Comparison of ENCODE assay signal across 14 cellular contexts in the genomic region with DNA sequence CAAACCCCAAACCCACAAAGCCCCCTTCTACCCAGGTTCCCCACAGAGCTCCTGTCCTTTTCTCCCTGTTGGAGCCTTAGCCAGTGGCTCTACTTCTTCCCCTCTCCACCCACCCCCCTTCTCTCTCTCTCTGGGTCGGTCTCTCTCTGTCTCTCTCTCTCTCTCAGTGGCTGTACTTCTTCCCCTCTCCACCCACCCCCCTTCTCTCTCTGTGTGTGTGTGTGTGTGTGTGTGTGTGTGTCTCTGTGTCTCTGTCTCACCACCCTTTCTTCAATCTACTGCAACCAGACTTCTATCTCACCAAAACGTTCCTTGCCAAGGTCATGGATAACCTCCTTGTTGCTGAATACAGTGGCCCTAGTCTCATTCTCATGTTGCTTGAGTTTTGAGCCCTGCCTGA. TPM values are rescaled to one million over a fixed set of nuclear protein-coding genes. Genes with fewer than 3 reads are reported as not detected.
A peak's percentile ranks its signal among the peaks of the same experiment; 100 is the strongest.
DNase-seq lines count a peak whose midpoint lies in the region; ATAC-seq and TF ChIP-seq lines count a peak whose summit lies in the region.
"Had no signal": no experiment of that assay in that cellular context is flagged by ENCODE, and none has a peak within 500 bp of the region (broad histone marks: within the 10 kb centered on the region; RNA-seq: fewer than 3 reads in every experiment).

No MANE protein-coding gene starts in this region.

- peak overlapping the region; percentile 7 for H3K4me3 Mint-ChIP-seq in activated CD4-positive, alpha-beta T cell treated with anti-CD3 and anti-CD28 coated beads for 36 hours
- peak overlapping the region; percentile 88 for H3K4me3 Mint-ChIP-seq in activated naive CD8-positive, alpha-beta T cell
- H3K4me3 Mint-ChIP-seq in natural killer cell: peak overlapping the region; percentile 92
- H3K4me3 Mint-ChIP-seq: nephron had no signal

- H3K4me3 ChIP-seq in HEK293 (ENCODE audit: low read depth, low read length) (no peak overlapping the region), upper lobe of right lung (no peak overlapping the region)

- H3K36me3 ChIP-seq in HEK293 (ENCODE audit: control insufficient read depth in 2 of 2, insufficient read depth in 1 of 2, low read length in 2 of 2): no peaks in the 10 kb centered on the region
- H3K36me3 ChIP-seq in upper lobe of right lung: no peaks in the 10 kb centered on the region

- POLR2A ChIA-PET in activated CD4-positive, alpha-beta T cell treated with anti-CD3 and anti-CD28 coated beads for 36 hours (lab: Charles Lee): interaction anchor here (0.6 to 1.7 kb wide), 3 partner anchors 21 to 107 kb away, joined by 3 to 11 read pairs (median 3); a partner anchor contains a TSS
- POLR2A ChIA-PET in HEK293 (lab: Yijun Ruan, JAX): interaction anchor here (1.0 kb wide), 1 partner anchor 13 kb away, joined by 4 read pairs; no protein-coding TSS in a partner anchor

- no peaks in the 10 kb centered on the region for H3K4me1 ChIP-seq in HEK293 (ENCODE audit: control insufficient read depth, insufficient read depth, low read length)
- H3K4me1 ChIP-seq in upper lobe of right lung: peaks cover 13% of the 10 kb centered on the region

- CTCF ChIA-PET in activated CD4-positive, alpha-beta T cell treated with anti-CD3 and anti-CD28 coated beads for 36 hours (lab: Charles Lee): interaction anchor here (0.8 to 10.4 kb wide), 13 partner anchors 9 to 391 kb away, joined by 3 to 346 read pairs (median 4); a partner anchor contains a TSS
- CTCF ChIA-PET in HEK293 (lab: Yijun Ruan, JAX): interaction anchor here (0.7 to 8.4 kb wide), 14 partner anchors 43 to 483 kb away, joined by 3 to 187 read pairs (median 8); a partner anchor contains a TSS

- H3K27me3 Mint-ChIP-seq in activated CD4-positive, alpha-beta T cell treated with anti-CD3 and anti-CD28 coated beads for 36 hours: no peaks in the 10 kb centered on the region
- H3K27me3 Mint-ChIP-seq in activated naive CD8-positive, alpha-beta T cell: no peaks in the 10 kb centered on the region
- no peaks in the 10 kb centered on the region for H3K27me3 Mint-ChIP-seq in natural killer cell (ENCODE audit: low read depth in 2 of 2)

- ATAC-seq in activated CD4-positive, alpha-beta T cell treated with anti-CD3 and anti-CD28 coated beads for 36 hours: peak; percentile 7
- no peak for ATAC-seq in natural killer cell
- no peak for ATAC-seq in upper lobe of right lung
- ATAC-seq: HepG2 had no signal

- peaks cover 5% of the 10 kb centered on the region for H3K36me3 Mint-ChIP-seq in activated CD4-positive, alpha-beta T cell treated with anti-CD3 and anti-CD28 coated beads for 36 hours (ENCODE audit: low read depth)
- peaks cover 2% of the 10 kb centered on the region for H3K36me3 Mint-ChIP-seq in activated naive CD8-positive, alpha-beta T cell
- peaks cover 6% of the 10 kb centered on the region for H3K36me3 Mint-ChIP-seq in natural killer cell

- TF ChIP-seq CTCF in HEK293 (tag by site-specific recombination; IDR thresholded peaks at IDR 0.05) (no peak), natural killer cell (IDR thresholded peaks at IDR 0.05) (no peak), upper lobe of right lung (IDR thresholded peaks at IDR 0.05) (no peak)

- H3K27ac Mint-ChIP-seq in activated CD4-positive, alpha-beta T cell treated with anti-CD3 and anti-CD28 coated beads for 36 hours: peak overlapping the region; percentile 83
- peak overlapping the region; percentile 87 for H3K27ac Mint-ChIP-seq in activated naive CD8-positive, alpha-beta T cell
- H3K27ac Mint-ChIP-seq in natural killer cell: peak overlapping the region; percentile 37 to 68

- intact Hi-C loops in activated CD4-positive, alpha-beta T cell treated with anti-CD3 and anti-CD28 coated beads for 36 hours (cut with DNase I, micrococcal nuclease): loop anchor here in 1 of 2 experiments (5.0 to 10.0 kb wide), 4 partner anchors 243 to 666 kb away; a partner anchor contains a TSS
- intact Hi-C loops in natural killer cell (cut with micrococcal nuclease): loop anchor here (5.0 to 10.0 kb wide), 4 partner anchors 168 to 518 kb away; no protein-coding TSS in a partner anchor
- intact Hi-C loops in upper lobe of right lung (cut with DNase I): loop anchor here (5.0 to 10.0 kb wide), 2 partner anchors 93 to 166 kb away; a partner anchor contains a TSS

- H3K9me3 ChIP-seq in HEK293 (ENCODE audit: control insufficient read depth, insufficient read depth, low read depth, low read length) (no peaks in the 10 kb centered on the region), upper lobe of right lung (no peaks in the 10 kb centered on the region)

- no peaks in the 10 kb centered on the region for H3K27me3 ChIP-seq in upper lobe of right lung

- H3K27ac ChIP-seq in HEK293 (ENCODE audit: extremely low read depth, low read depth, low read length): no peak overlapping the region
- no peak overlapping the region for H3K27ac ChIP-seq in upper lobe of right lung

- H3K9me3 Mint-ChIP-seq in activated CD4-positive, alpha-beta T cell treated with anti-CD3 and anti-CD28 coated beads for 36 hours (ENCODE audit: low read depth): no peaks in the 10 kb centered on the region
- no peaks in the 10 kb centered on the region for H3K9me3 Mint-ChIP-seq in activated naive CD8-positive, alpha-beta T cell (ENCODE audit: low read depth)
- no peaks in the 10 kb centered on the region for H3K9me3 Mint-ChIP-seq in natural killer cell
- H3K9me3 Mint-ChIP-seq: nephron had no signal

- peak; percentile 26 for DNase-seq in activated CD4-positive, alpha-beta T cell treated with anti-CD3 and anti-CD28 coated beads for 36 hours
- DNase-seq in activated CD4-positive, alpha-beta T cell treated with anti-CD3 and anti-CD28 coated beads for 1 hour: no peak
- DNase-seq in natural killer cell (no peak), upper lobe of right lung (no peak), NCI-H1930 (lab: John Stamatoyannopoulos, UW) (no peak), GM03348 (ENCODE audit: low spot score) (no peak)
- DNase-seq: 8988T, kidney glomerular epithelial cell, NCI-H446, OCI-M1 had no signal

- peaks cover 47% of the 10 kb centered on the region for H3K4me1 Mint-ChIP-seq in activated CD4-positive, alpha-beta T cell treated with anti-CD3 and anti-CD28 coated beads for 36 hours
- H3K4me1 Mint-ChIP-seq in activated naive CD8-positive, alpha-beta T cell (ENCODE audit: low read depth): peaks cover 63% of the 10 kb centered on the region
- peaks cover 49 to 54% of the 10 kb centered on the region in 2 donors for H3K4me1 Mint-ChIP-seq in natural killer cell

TF ChIP-seq in HEK293, 187 proteins besides CTCF, POLR2A, EP300 and RAD21 (continues in another document):
- TF ChIP-seq, protein P1, sequence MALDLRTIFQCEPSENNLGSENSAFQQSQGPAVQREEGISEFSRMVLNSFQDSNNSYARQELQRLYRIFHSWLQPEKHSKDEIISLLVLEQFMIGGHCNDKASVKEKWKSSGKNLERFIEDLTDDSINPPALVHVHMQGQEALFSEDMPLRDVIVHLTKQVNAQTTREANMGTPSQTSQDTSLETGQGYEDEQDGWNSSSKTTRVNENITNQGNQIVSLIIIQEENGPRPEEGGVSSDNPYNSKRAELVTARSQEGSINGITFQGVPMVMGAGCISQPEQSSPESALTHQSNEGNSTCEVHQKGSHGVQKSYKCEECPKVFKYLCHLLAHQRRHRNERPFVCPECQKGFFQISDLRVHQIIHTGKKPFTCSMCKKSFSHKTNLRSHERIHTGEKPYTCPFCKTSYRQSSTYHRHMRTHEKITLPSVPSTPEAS (tag by site-specific recombination; IDR thresholded peaks at IDR 0.05): peak; percentile 49; the same call in 1 of the 2 replicates
- no peak for TF ChIP-seq KLF9 (tag by site-specific recombination; IDR thresholded peaks at IDR 0.05; ENCODE audit: low read depth)
- TF ChIP-seq ZFHX2 (tag by site-specific recombination; conservative IDR thresholded peaks at IDR 0.05): 0 out of 2 replicates have a peak, but pooled peaks have one; percentile 25
- TF ChIP-seq ZNF391 (tag by site-specific recombination; IDR thresholded peaks at IDR 0.05; ENCODE audit: borderline replicate concordance, low read depth): no peak
- no peak for TF ChIP-seq ZNF707 (tag by site-specific recombination; IDR thresholded peaks at IDR 0.05)
- no peak for TF ChIP-seq ZNF510 (tag by site-specific recombination; IDR thresholded peaks at IDR 0.05; ENCODE audit: insufficient replicate concordance)
- TF ChIP-seq KLF1 (tag by site-specific recombination; IDR thresholded peaks at IDR 0.05): no peak
- TF ChIP-seq MZF1 (tag by site-specific recombination; IDR thresholded peaks at IDR 0.05; ENCODE audit: borderline replicate concordance): no peak
- TF ChIP-seq WT1 (tag by site-specific recombination; IDR thresholded peaks at IDR 0.05): no peak
- no peak for TF ChIP-seq GLIS1 (tag by site-specific recombination; IDR thresholded peaks at IDR 0.05)
- TF ChIP-seq ZBTB8A (tag by site-specific recombination; IDR thresholded peaks at IDR 0.05): no peak
- no peak for TF ChIP-seq ZNF521 (tag by site-specific recombination; IDR thresholded peaks at IDR 0.05)
- TF ChIP-seq ZNF544 (tag by site-specific recombination; IDR thresholded peaks at IDR 0.05): no peak
- TF ChIP-seq SCRT2 (tag by site-specific recombination; IDR thresholded peaks at IDR 0.05): no peak
- TF ChIP-seq, protein P2, sequence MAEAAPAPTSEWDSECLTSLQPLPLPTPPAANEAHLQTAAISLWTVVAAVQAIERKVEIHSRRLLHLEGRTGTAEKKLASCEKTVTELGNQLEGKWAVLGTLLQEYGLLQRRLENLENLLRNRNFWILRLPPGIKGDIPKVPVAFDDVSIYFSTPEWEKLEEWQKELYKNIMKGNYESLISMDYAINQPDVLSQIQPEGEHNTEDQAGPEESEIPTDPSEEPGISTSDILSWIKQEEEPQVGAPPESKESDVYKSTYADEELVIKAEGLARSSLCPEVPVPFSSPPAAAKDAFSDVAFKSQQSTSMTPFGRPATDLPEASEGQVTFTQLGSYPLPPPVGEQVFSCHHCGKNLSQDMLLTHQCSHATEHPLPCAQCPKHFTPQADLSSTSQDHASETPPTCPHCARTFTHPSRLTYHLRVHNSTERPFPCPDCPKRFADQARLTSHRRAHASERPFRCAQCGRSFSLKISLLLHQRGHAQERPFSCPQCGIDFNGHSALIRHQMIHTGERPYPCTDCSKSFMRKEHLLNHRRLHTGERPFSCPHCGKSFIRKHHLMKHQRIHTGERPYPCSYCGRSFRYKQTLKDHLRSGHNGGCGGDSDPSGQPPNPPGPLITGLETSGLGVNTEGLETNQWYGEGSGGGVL (tag by site-specific recombination; IDR thresholded peaks at IDR 0.05): peak; percentile 44; the same call in 1 of the 2 replicates

RNA-seq across cellular contexts. Expression of a gene that starts 8.7 kb away (rescaled TPM):
- 10 to 100 TPM; 19.9 to 22.5 TPM for total RNA-seq in activated CD4-positive, alpha-beta T cell treated with anti-CD3 and anti-CD28 coated beads for 36 hours
- total RNA-seq in natural killer cell: 10 to 100 TPM; 72.3 to 93.9 (median 78.3) TPM
- total RNA-seq in upper lobe of right lung: 29.6 TPM

RNA-seq across cellular contexts. Expression of a gene that starts 27.8 kb away (rescaled TPM):
- total RNA-seq in activated CD4-positive, alpha-beta T cell treated with anti-CD3 and anti-CD28 coated beads for 36 hours: under 1 TPM; 0.74 to 0.89 TPM
- not detected for total RNA-seq in natural killer cell
- total RNA-seq in upper lobe of right lung: not detected
- total RNA-seq: HepG2 had no signal

RNA-seq across cellular contexts. Expression of a gene that starts 32.3 kb away (rescaled TPM):
- total RNA-seq in activated CD4-positive, alpha-beta T cell treated with anti-CD3 and anti-CD28 coated beads for 36 hours: under 1 TPM; 0.07 TPM
- not detected for total RNA-seq in natural killer cell
- 7.9 TPM for total RNA-seq in upper lobe of right lung
- total RNA-seq: HepG2 had no signal

Comparison
In these comparisons a context has a peak if more than half of its experiments do, and no peak if none do; other contexts are left out.
1. H3K4me3 Mint-ChIP-seq: peak in every context shown above with its lines; median percentile 92 in natural killer cell; 88 in activated naive CD8-positive, alpha-beta T cell; 7 in activated CD4-positive, alpha-beta T cell treated with anti-CD3 and anti-CD28 coated beads for 36 hours.